In the genomic region with DNA sequence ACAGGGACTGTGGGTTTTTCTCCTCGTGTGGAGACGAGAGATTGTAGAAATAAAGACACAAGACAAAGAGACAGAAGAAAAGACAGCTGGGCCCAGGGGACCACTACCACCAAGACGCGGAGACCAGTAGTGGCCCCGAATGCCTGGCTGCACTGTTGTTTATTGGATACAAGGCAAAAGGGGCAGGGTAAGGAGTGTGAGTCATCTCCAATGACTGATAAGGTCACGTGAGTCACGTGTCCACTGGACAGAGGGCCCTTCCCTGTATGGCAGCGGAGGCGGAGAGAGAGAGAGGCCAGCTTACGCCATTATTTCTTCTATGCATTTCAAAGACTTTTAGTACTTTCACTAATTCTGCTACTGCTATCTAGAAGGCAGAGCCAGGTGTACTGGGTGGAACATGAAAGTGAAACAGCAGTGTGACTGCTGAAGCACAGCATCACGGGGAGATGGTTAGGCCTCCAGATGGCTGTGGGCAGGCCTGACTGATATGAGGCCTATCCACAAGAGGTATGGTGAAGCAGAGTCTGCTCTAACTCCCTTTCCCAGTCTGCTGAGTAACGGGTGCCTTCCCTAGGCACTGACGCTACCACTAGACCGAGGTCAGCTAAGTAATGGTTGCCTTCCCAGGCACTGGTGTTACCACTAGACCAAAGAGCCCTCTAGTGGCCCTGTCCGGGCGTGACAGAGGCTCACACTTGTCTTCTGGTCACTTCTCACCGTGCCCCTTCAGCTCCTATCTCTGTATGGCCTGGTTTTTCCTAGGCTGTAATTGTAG, we compare ENCODE assay signal across 1 cellular context.
TF ChIP-seq lines count a peak whose summit lies in the region.

No MANE protein-coding gene starts in this region.

TF ChIP-seq in GM12878, 131 proteins besides CTCF, POLR2A, EP300 and RAD21 (continues in another document):
- TF ChIP-seq CREM (IDR thresholded peaks at IDR 0.05; ENCODE audit: low read depth) = peak; percentile 69
- TF ChIP-seq IRF4 (IDR thresholded peaks at IDR 0.05; ENCODE audit: low read depth, low read length) = peak; percentile 77
- TF ChIP-seq GATAD2B (conservative IDR thresholded peaks at IDR 0.05; ENCODE audit: low read depth) = peak; percentile 43; the same call in 1 of the 2 replicates
- peak; percentile 53 for TF ChIP-seq POLR2AphosphoS5 (IDR thresholded peaks at IDR 0.05; ENCODE audit: low read length)
- TF ChIP-seq IKZF1 (conservative IDR thresholded peaks at IDR 0.05) = peak; percentile 93
- TF ChIP-seq, protein P1, sequence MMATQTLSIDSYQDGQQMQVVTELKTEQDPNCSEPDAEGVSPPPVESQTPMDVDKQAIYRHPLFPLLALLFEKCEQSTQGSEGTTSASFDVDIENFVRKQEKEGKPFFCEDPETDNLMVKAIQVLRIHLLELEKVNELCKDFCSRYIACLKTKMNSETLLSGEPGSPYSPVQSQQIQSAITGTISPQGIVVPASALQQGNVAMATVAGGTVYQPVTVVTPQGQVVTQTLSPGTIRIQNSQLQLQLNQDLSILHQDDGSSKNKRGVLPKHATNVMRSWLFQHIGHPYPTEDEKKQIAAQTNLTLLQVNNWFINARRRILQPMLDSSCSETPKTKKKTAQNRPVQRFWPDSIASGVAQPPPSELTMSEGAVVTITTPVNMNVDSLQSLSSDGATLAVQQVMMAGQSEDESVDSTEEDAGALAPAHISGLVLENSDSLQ (IDR thresholded peaks at IDR 0.05) = peak; percentile 43; the same call in 1 of the 2 replicates
- TF ChIP-seq TCF3 (IDR thresholded peaks at IDR 0.05; ENCODE audit: borderline replicate concordance, insufficient read depth, low read depth, low read length) = peak; percentile 90
- TF ChIP-seq RUNX3 (IDR thresholded peaks at IDR 0.05; ENCODE audit: low read length) = peak; percentile 85
- peak; percentile 91 to 99 for TF ChIP-seq BHLHE40 (IDR thresholded peaks at IDR 0.05; ENCODE audit: borderline replicate concordance in 1 of 2, low read depth in 2 of 2, low read length in 1 of 2)
- TF ChIP-seq, protein P2, sequence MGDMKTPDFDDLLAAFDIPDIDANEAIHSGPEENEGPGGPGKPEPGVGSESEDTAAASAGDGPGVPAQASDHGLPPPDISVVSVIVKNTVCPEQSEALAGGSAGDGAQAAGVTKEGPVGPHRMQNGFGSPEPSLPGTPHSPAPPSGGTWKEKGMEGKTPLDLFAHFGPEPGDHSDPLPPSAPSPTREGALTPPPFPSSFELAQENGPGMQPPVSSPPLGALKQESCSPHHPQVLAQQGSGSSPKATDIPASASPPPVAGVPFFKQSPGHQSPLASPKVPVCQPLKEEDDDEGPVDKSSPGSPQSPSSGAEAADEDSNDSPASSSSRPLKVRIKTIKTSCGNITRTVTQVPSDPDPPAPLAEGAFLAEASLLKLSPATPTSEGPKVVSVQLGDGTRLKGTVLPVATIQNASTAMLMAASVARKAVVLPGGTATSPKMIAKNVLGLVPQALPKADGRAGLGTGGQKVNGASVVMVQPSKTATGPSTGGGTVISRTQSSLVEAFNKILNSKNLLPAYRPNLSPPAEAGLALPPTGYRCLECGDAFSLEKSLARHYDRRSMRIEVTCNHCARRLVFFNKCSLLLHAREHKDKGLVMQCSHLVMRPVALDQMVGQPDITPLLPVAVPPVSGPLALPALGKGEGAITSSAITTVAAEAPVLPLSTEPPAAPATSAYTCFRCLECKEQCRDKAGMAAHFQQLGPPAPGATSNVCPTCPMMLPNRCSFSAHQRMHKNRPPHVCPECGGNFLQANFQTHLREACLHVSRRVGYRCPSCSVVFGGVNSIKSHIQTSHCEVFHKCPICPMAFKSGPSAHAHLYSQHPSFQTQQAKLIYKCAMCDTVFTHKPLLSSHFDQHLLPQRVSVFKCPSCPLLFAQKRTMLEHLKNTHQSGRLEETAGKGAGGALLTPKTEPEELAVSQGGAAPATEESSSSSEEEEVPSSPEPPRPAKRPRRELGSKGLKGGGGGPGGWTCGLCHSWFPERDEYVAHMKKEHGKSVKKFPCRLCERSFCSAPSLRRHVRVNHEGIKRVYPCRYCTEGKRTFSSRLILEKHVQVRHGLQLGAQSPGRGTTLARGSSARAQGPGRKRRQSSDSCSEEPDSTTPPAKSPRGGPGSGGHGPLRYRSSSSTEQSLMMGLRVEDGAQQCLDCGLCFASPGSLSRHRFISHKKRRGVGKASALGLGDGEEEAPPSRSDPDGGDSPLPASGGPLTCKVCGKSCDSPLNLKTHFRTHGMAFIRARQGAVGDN (IDR thresholded peaks at IDR 0.05) = peak; percentile 74
- peak; percentile 41; the same call in 1 of the 2 replicates for TF ChIP-seq CBFB (IDR thresholded peaks at IDR 0.05; ENCODE audit: low read depth)
- TF ChIP-seq MTA2 (IDR thresholded peaks at IDR 0.05; ENCODE audit: low read depth) = peak; percentile 76; the same call in 1 of the 2 replicates
- peak; percentile 74; the same call in 1 of the 2 replicates for TF ChIP-seq ZBED1 (IDR thresholded peaks at IDR 0.05; ENCODE audit: borderline replicate concordance)
- TF ChIP-seq, protein P3, sequence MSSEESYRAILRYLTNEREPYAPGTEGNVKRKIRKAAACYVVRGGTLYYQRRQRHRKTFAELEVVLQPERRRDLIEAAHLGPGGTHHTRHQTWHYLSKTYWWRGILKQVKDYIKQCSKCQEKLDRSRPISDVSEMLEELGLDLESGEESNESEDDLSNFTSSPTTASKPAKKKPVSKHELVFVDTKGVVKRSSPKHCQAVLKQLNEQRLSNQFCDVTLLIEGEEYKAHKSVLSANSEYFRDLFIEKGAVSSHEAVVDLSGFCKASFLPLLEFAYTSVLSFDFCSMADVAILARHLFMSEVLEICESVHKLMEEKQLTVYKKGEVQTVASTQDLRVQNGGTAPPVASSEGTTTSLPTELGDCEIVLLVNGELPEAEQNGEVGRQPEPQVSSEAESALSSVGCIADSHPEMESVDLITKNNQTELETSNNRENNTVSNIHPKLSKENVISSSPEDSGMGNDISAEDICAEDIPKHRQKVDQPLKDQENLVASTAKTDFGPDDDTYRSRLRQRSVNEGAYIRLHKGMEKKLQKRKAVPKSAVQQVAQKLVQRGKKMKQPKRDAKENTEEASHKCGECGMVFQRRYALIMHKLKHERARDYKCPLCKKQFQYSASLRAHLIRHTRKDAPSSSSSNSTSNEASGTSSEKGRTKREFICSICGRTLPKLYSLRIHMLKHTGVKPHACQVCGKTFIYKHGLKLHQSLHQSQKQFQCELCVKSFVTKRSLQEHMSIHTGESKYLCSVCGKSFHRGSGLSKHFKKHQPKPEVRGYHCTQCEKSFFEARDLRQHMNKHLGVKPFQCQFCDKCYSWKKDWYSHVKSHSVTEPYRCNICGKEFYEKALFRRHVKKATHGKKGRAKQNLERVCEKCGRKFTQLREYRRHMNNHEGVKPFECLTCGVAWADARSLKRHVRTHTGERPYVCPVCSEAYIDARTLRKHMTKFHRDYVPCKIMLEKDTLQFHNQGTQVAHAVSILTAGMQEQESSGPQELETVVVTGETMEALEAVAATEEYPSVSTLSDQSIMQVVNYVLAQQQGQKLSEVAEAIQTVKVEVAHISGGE (CRISPR knock-in tag; IDR thresholded peaks at IDR 0.05) = 0 out of 2 replicates have a peak, but pooled peaks have one; percentile 2
- TF ChIP-seq STAT1 (conservative IDR thresholded peaks at IDR 0.05) = 0 out of 2 replicates have a peak, but pooled peaks have one; percentile 17
- TF ChIP-seq, protein P4, sequence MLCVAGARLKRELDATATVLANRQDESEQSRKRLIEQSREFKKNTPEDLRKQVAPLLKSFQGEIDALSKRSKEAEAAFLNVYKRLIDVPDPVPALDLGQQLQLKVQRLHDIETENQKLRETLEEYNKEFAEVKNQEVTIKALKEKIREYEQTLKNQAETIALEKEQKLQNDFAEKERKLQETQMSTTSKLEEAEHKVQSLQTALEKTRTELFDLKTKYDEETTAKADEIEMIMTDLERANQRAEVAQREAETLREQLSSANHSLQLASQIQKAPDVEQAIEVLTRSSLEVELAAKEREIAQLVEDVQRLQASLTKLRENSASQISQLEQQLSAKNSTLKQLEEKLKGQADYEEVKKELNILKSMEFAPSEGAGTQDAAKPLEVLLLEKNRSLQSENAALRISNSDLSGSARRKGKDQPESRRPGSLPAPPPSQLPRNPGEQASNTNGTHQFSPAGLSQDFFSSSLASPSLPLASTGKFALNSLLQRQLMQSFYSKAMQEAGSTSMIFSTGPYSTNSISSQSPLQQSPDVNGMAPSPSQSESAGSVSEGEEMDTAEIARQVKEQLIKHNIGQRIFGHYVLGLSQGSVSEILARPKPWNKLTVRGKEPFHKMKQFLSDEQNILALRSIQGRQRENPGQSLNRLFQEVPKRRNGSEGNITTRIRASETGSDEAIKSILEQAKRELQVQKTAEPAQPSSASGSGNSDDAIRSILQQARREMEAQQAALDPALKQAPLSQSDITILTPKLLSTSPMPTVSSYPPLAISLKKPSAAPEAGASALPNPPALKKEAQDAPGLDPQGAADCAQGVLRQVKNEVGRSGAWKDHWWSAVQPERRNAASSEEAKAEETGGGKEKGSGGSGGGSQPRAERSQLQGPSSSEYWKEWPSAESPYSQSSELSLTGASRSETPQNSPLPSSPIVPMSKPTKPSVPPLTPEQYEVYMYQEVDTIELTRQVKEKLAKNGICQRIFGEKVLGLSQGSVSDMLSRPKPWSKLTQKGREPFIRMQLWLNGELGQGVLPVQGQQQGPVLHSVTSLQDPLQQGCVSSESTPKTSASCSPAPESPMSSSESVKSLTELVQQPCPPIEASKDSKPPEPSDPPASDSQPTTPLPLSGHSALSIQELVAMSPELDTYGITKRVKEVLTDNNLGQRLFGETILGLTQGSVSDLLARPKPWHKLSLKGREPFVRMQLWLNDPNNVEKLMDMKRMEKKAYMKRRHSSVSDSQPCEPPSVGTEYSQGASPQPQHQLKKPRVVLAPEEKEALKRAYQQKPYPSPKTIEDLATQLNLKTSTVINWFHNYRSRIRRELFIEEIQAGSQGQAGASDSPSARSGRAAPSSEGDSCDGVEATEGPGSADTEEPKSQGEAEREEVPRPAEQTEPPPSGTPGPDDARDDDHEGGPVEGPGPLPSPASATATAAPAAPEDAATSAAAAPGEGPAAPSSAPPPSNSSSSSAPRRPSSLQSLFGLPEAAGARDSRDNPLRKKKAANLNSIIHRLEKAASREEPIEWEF (IDR thresholded peaks at IDR 0.05; ENCODE audit: insufficient replicate concordance, low read depth, low read length) = peak; percentile 25
- TF ChIP-seq FOS (IDR thresholded peaks at IDR 0.05; ENCODE audit: borderline replicate concordance, extremely low read depth, insufficient read length) = peak; percentile 22
- TF ChIP-seq IKZF2 (IDR thresholded peaks at IDR 0.05) = peak; percentile 94
- TF ChIP-seq RCOR1 (conservative IDR thresholded peaks at IDR 0.05; ENCODE audit: low read depth, low read length) = 0 out of 2 replicates have a peak, but pooled peaks have one; percentile 10
- TF ChIP-seq, protein P5, sequence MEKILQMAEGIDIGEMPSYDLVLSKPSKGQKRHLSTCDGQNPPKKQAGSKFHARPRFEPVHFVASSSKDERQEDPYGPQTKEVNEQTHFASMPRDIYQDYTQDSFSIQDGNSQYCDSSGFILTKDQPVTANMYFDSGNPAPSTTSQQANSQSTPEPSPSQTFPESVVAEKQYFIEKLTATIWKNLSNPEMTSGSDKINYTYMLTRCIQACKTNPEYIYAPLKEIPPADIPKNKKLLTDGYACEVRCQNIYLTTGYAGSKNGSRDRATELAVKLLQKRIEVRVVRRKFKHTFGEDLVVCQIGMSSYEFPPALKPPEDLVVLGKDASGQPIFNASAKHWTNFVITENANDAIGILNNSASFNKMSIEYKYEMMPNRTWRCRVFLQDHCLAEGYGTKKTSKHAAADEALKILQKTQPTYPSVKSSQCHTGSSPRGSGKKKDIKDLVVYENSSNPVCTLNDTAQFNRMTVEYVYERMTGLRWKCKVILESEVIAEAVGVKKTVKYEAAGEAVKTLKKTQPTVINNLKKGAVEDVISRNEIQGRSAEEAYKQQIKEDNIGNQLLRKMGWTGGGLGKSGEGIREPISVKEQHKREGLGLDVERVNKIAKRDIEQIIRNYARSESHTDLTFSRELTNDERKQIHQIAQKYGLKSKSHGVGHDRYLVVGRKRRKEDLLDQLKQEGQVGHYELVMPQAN (conservative IDR thresholded peaks at IDR 0.05) = peak; percentile 18
- TF ChIP-seq SMARCA5 (IDR thresholded peaks at IDR 0.05) = peak; percentile 85
- peak; percentile 29; the same call in 1 of the 2 replicates for TF ChIP-seq SMC3 (IDR thresholded peaks at IDR 0.05; ENCODE audit: borderline replicate concordance, low read length)
- TF ChIP-seq, protein P6, sequence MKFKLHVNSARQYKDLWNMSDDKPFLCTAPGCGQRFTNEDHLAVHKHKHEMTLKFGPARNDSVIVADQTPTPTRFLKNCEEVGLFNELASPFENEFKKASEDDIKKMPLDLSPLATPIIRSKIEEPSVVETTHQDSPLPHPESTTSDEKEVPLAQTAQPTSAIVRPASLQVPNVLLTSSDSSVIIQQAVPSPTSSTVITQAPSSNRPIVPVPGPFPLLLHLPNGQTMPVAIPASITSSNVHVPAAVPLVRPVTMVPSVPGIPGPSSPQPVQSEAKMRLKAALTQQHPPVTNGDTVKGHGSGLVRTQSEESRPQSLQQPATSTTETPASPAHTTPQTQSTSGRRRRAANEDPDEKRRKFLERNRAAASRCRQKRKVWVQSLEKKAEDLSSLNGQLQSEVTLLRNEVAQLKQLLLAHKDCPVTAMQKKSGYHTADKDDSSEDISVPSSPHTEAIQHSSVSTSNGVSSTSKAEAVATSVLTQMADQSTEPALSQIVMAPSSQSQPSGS (IDR thresholded peaks at IDR 0.05; ENCODE audit: low read length) = peak; percentile 62
- 0 out of 2 replicates have a peak, but pooled peaks have one; percentile 37 for TF ChIP-seq CHD2 (IDR thresholded peaks at IDR 0.05; ENCODE audit: borderline replicate concordance, low read depth, low read length)
- peak; percentile 96 for TF ChIP-seq TCF12 (IDR thresholded peaks at IDR 0.05; ENCODE audit: low read depth, low read length)
- TF ChIP-seq POLR2AphosphoS2 (IDR thresholded peaks at IDR 0.05; ENCODE audit: low read depth, low read length) = peak; percentile 70; the same call in 1 of the 2 replicates
- peak; percentile 80 for TF ChIP-seq ZNF24 (IDR thresholded peaks at IDR 0.05)
- TF ChIP-seq, protein P7, sequence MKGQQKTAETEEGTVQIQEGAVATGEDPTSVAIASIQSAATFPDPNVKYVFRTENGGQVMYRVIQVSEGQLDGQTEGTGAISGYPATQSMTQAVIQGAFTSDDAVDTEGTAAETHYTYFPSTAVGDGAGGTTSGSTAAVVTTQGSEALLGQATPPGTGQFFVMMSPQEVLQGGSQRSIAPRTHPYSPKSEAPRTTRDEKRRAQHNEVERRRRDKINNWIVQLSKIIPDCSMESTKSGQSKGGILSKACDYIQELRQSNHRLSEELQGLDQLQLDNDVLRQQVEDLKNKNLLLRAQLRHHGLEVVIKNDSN (IDR thresholded peaks at IDR 0.05; ENCODE audit: borderline replicate concordance, extremely low read length, insufficient read depth, low read depth, low read length) = peak; percentile 67
- peak; percentile 48; the same call in 1 of the 2 replicates for TF ChIP-seq NFIC (IDR thresholded peaks at IDR 0.05; ENCODE audit: low read depth, low read length)
- peak; percentile 30; the same call in 1 of the 3 replicates for TF ChIP-seq POU2F2 (IDR thresholded peaks at IDR 0.05; ENCODE audit: borderline replicate concordance, low read depth, low read length)
- TF ChIP-seq YY1 (IDR thresholded peaks at IDR 0.05; ENCODE audit: low read depth, low read length) = peak; percentile 83
- peak; percentile 99 for TF ChIP-seq RAD51 (IDR thresholded peaks at IDR 0.05)
- 0 out of 2 replicates have a peak, but pooled peaks have one; percentile 49 for TF ChIP-seq LARP7 (IDR thresholded peaks at IDR 0.05)
- TF ChIP-seq JUNB (IDR thresholded peaks at IDR 0.05) = peak; percentile 60
- peak in 1 of 2 experiments; percentile 63; a peak in 1 of 3 replicates for TF ChIP-seq EGR1 (IDR thresholded peaks at IDR 0.05; ENCODE audit: borderline replicate concordance in 1 of 2, low read depth in 2 of 2, low read length in 2 of 2)
- TF ChIP-seq MEF2A (IDR thresholded peaks at IDR 0.05; ENCODE audit: insufficient read depth, low read depth, low read length) = 0 out of 2 replicates have a peak, but pooled peaks have one; percentile 16
